1 cellular context compared by ENCODE assay signal in the genomic region with DNA sequence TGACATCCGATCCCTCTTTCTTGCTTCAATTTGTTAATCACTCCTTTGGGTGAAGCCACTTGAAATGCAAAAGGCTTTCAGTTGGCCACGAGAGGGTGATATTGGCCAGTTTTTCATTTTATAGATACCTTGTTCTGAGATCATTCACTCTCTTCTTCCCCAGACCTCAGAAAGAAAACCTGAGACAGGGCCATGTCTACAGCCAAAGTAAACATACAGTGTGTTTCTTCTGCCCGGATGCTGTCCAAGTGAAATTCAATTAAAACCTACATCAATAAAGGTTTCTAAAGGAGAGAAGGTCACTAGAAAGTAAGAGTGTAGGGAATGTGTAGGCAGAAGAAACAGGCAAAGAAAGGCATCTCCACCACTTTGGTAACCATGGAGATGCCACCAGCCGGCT.
TF ChIP-seq lines count a peak whose summit lies in the region.

No MANE protein-coding gene starts in this region.

TF ChIP-seq in HepG2, 621 proteins besides CTCF, POLR2A, EP300 and RAD21 (continued from another document):
- TF ChIP-seq, protein P1, sequence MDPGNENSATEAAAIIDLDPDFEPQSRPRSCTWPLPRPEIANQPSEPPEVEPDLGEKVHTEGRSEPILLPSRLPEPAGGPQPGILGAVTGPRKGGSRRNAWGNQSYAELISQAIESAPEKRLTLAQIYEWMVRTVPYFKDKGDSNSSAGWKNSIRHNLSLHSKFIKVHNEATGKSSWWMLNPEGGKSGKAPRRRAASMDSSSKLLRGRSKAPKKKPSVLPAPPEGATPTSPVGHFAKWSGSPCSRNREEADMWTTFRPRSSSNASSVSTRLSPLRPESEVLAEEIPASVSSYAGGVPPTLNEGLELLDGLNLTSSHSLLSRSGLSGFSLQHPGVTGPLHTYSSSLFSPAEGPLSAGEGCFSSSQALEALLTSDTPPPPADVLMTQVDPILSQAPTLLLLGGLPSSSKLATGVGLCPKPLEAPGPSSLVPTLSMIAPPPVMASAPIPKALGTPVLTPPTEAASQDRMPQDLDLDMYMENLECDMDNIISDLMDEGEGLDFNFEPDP (CRISPR knock-in tag; conservative IDR thresholded peaks at IDR 0.05) = no peak
- no peak for TF ChIP-seq KDM5B (CRISPR knock-in tag; IDR thresholded peaks at IDR 0.05; ENCODE audit: borderline replicate concordance)
- TF ChIP-seq, protein P2, sequence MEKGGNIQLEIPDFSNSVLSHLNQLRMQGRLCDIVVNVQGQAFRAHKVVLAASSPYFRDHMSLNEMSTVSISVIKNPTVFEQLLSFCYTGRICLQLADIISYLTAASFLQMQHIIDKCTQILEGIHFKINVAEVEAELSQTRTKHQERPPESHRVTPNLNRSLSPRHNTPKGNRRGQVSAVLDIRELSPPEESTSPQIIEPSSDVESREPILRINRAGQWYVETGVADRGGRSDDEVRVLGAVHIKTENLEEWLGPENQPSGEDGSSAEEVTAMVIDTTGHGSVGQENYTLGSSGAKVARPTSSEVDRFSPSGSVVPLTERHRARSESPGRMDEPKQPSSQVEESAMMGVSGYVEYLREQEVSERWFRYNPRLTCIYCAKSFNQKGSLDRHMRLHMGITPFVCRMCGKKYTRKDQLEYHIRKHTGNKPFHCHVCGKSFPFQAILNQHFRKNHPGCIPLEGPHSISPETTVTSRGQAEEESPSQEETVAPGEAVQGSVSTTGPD (CRISPR knock-in tag; IDR thresholded peaks at IDR 0.05) = no peak
- TF ChIP-seq, protein P3, sequence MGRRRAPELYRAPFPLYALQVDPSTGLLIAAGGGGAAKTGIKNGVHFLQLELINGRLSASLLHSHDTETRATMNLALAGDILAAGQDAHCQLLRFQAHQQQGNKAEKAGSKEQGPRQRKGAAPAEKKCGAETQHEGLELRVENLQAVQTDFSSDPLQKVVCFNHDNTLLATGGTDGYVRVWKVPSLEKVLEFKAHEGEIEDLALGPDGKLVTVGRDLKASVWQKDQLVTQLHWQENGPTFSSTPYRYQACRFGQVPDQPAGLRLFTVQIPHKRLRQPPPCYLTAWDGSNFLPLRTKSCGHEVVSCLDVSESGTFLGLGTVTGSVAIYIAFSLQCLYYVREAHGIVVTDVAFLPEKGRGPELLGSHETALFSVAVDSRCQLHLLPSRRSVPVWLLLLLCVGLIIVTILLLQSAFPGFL (CRISPR knock-in tag; IDR thresholded peaks at IDR 0.05) = no peak
- 0 out of 2 replicates have a peak, but pooled peaks have one; percentile 6 for TF ChIP-seq SMC3 (IDR thresholded peaks at IDR 0.05; ENCODE audit: low read length)
- TF ChIP-seq SMAD3 (CRISPR knock-in tag; IDR thresholded peaks at IDR 0.05) = no peak
- no peak for TF ChIP-seq SPEN (CRISPR knock-in tag; IDR thresholded peaks at IDR 0.05; ENCODE audit: low read depth)
- peak; percentile 55 for TF ChIP-seq STAG1 (CRISPR knock-in tag; IDR thresholded peaks at IDR 0.05)
- TF ChIP-seq ZNF331 (CRISPR knock-in tag; IDR thresholded peaks at IDR 0.05) = no peak
